ENCODE assay signal across 20 cellular contexts in the genomic region with DNA sequence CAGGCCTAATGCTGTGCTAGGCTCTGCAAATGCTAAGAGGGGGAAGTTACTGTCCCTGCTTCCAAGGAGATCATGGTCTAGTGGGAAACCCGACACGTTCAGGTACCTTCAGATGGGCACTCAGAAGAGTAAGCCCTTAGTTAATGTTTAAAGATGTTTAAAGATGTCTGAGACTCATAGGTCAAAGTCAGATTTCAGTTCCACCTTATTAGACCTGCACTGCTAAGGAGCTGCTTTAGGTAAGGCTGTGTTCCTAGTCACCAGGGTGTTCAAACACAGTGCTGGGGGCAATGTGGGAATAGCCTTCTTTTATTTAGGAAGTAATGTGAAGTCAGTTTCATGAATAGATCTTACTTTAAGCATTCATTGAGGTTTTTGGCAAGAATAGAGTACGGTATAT. TPM values are rescaled to one million over a fixed set of nuclear protein-coding genes. Genes with fewer than 3 reads are reported as not detected.
"Had no signal": no experiment of that assay in that cellular context is flagged by ENCODE, and none has a peak within 500 bp of the region (broad histone marks: within the 10 kb centered on the region; RNA-seq: fewer than 3 reads in every experiment).

No MANE protein-coding gene starts in this region.

- H3K27ac ChIP-seq: neutrophil, parathyroid adenoma, tibial nerve, uterus had no signal

- H3K36me3 ChIP-seq: uterus had no signal

- H3K9ac ChIP-seq: parathyroid adenoma had no signal

- H3K9me3 Mint-ChIP-seq: activated naive CD4-positive, alpha-beta T cell treated with anti-CD3 and anti-CD28 coated beads, Interleukin-2, amount 10 ng/mL, durations not matched to agents 7 days and 5 days; activated naive CD8-positive, alpha-beta T cell treated with anti-CD3 and anti-CD28 coated beads, Interleukin-2, amount 50 U/mL, for 24 hours; activated T-helper 2 cell treated with anti-CD3 and anti-CD28 coated beads, Interferon-gamma antibody, Interleukin-2, Interleukin-4, amounts not matched to agents 10 μg/mL and 5 μg/mL and 100 μg/mL, durations not matched to agents 14 hours and 24 hours and 36 hours; naive thymus-derived CD4-positive, alpha-beta T cell; T-helper 1 cell treated with Interleukin-12 subunit alpha and Interleukin-12 subunit beta and Interleukin-4 antibody, amounts not matched to agents 30 μg/mL and 1 μg/mL, for 36 hours; WTC11 had no signal

- ATAC-seq: activated CD4-positive, alpha-beta T cell treated with anti-CD3 and anti-CD28 coated beads for 36 hours; activated CD8-positive, alpha-beta memory T cell treated with anti-CD3 and anti-CD28 coated beads, Interleukin-2, amount 10 ng/mL, durations not matched to agents 7 days and 5 days; activated naive CD8-positive, alpha-beta T cell treated with anti-CD3 and anti-CD28 coated beads, Interleukin-2, amount 50 U/mL, for 24 hours; naive thymus-derived CD4-positive, alpha-beta T cell; stimulated activated naive CD8-positive, alpha-beta T cell treated with anti-CD3 and anti-CD28 coated beads, Interleukin-15, Interleukin-2, amounts not matched to agents 100 U/mL and 50 U/mL, for 24 hours; WTC11 had no signal

- H3K4me1 ChIP-seq: parathyroid adenoma had no signal

- H3K4me3 Mint-ChIP-seq: activated CD4-positive, alpha-beta T cell treated with anti-CD3 and anti-CD28 coated beads for 36 hours; activated CD8-positive, alpha-beta memory T cell treated with anti-CD3 and anti-CD28 coated beads, Interleukin-2, amount 10 ng/mL, durations not matched to agents 7 days and 5 days; activated naive CD4-positive, alpha-beta T cell treated with anti-CD3 and anti-CD28 coated beads, Interleukin-2, amount 10 ng/mL, durations not matched to agents 7 days and 5 days; activated naive CD8-positive, alpha-beta T cell treated with anti-CD3 and anti-CD28 coated beads, Interleukin-2, amount 50 U/mL, for 24 hours; naive thymus-derived CD4-positive, alpha-beta T cell; T-helper 1 cell treated with Interleukin-12 subunit alpha and Interleukin-12 subunit beta and Interleukin-4 antibody, amounts not matched to agents 30 μg/mL and 1 μg/mL, for 36 hours; WTC11 had no signal

- H3K27me3 ChIP-seq: neutrophil, tibial nerve, uterus had no signal

- DNase-seq: activated CD4-positive, alpha-beta T cell treated with anti-CD3 and anti-CD28 coated beads for 36 hours; activated CD4-positive, alpha-beta T cell treated with anti-CD3 and anti-CD28 coated beads, Interleukin-2, amount 50 U/mL, for 48 hours; activated CD8-positive, alpha-beta memory T cell treated with anti-CD3 and anti-CD28 coated beads, Interleukin-2, amount 10 ng/mL, durations not matched to agents 7 days and 5 days; activated naive CD4-positive, alpha-beta T cell treated with anti-CD3 and anti-CD28 coated beads, Interleukin-2, amount 10 ng/mL, durations not matched to agents 7 days and 5 days; activated naive CD8-positive, alpha-beta T cell treated with anti-CD3 and anti-CD28 coated beads, Interleukin-2, amount 50 U/mL, for 24 hours; activated T-cell treated with anti-CD3 and anti-CD28 coated beads, Interleukin-2, amount 50 U/mL, for 1 hour; cortex of kidney; mesenchymal stem cell; naive thymus-derived CD4-positive, alpha-beta T cell; stimulated activated naive CD8-positive, alpha-beta T cell treated with anti-CD3 and anti-CD28 coated beads, Interleukin-15, Interleukin-2, amounts not matched to agents 100 U/mL and 50 U/mL, for 24 hours; substantia nigra; uterus had no signal

- H3K4me3 ChIP-seq: tibial nerve, uterus had no signal

- H3K9me3 ChIP-seq: neutrophil, tibial nerve, uterus had no signal

- H3K27ac Mint-ChIP-seq: activated CD4-positive, alpha-beta T cell treated with anti-CD3 and anti-CD28 coated beads for 36 hours; activated CD8-positive, alpha-beta memory T cell treated with anti-CD3 and anti-CD28 coated beads, Interleukin-2, amount 10 ng/mL, durations not matched to agents 7 days and 5 days; activated naive CD4-positive, alpha-beta T cell treated with anti-CD3 and anti-CD28 coated beads, Interleukin-2, amount 10 ng/mL, durations not matched to agents 7 days and 5 days; activated naive CD8-positive, alpha-beta T cell treated with anti-CD3 and anti-CD28 coated beads, Interleukin-2, amount 50 U/mL, for 24 hours; activated T-helper 2 cell treated with anti-CD3 and anti-CD28 coated beads, Interferon-gamma antibody, Interleukin-2, Interleukin-4, amounts not matched to agents 10 μg/mL and 5 μg/mL and 100 μg/mL, durations not matched to agents 14 hours and 24 hours and 36 hours; T-helper 1 cell treated with Interleukin-12 subunit alpha and Interleukin-12 subunit beta and Interleukin-4 antibody, amounts not matched to agents 30 μg/mL and 1 μg/mL, for 36 hours; WTC11 had no signal

RNA-seq across cellular contexts. Expression of a gene that starts 15.7 kb away (rescaled TPM):
- total RNA-seq: activated CD4-positive, alpha-beta T cell treated with anti-CD3 and anti-CD28 coated beads for 36 hours; activated CD8-positive, alpha-beta memory T cell treated with anti-CD3 and anti-CD28 coated beads, Interleukin-2, amount 10 ng/mL, durations not matched to agents 7 days and 5 days; activated T-helper 2 cell treated with anti-CD3 and anti-CD28 coated beads, Interferon-gamma antibody, Interleukin-2, Interleukin-4, amounts not matched to agents 10 μg/mL and 5 μg/mL and 100 μg/mL, durations not matched to agents 14 hours and 24 hours and 36 hours; aorta; frontal cortex; naive thymus-derived CD4-positive, alpha-beta T cell had no signal
